In genomic region chr4:73420615-73421014, GRCh38 we compare ENCODE assay signal across 1 cellular context.
TF ChIP-seq lines count a peak whose summit lies in the region.

No MANE protein-coding gene starts in this region.

TF ChIP-seq in HepG2, 621 proteins besides CTCF, POLR2A, EP300 and RAD21 (continued from another document and continues in another):
- TF ChIP-seq REST (IDR thresholded peaks at IDR 0.05; ENCODE audit: borderline replicate concordance in 1 of 2, low read depth in 1 of 2, low read length in 2 of 2) (no peak), MEIS2 (CRISPR knock-in tag; IDR thresholded peaks at IDR 0.05) (no peak), HNRNPL (IDR thresholded peaks at IDR 0.05; ENCODE audit: low read depth, low read length) (0 out of 2 replicates have a peak, but pooled peaks have one; percentile 7), MXD4 (CRISPR knock-in tag; IDR thresholded peaks at IDR 0.05) (0 out of 2 replicates have a peak, but pooled peaks have one; percentile 23), BHLHE40 (IDR thresholded peaks at IDR 0.05; ENCODE audit: low read length) (no peak), ZNF326 (CRISPR knock-in tag; IDR thresholded peaks at IDR 0.05; ENCODE audit: borderline replicate concordance) (no peak), XRCC5 (optimal IDR thresholded peaks at IDR 0.05; ENCODE audit: low read length) (no peak), HNF4A (CRISPR knock-in tag; IDR thresholded peaks at IDR 0.05) (no peak), NFKB2 (CRISPR knock-in tag; IDR thresholded peaks at IDR 0.05; ENCODE audit: borderline replicate concordance) (no peak), ZNF607 (CRISPR knock-in tag; IDR thresholded peaks at IDR 0.05; ENCODE audit: borderline replicate concordance) (no peak), ATF7-NPFF (CRISPR knock-in tag; IDR thresholded peaks at IDR 0.05; ENCODE audit: low read depth) (0 out of 2 replicates have a peak, but pooled peaks have one; percentile 39), FOXJ3 (CRISPR knock-in tag; IDR thresholded peaks at IDR 0.05; ENCODE audit: borderline replicate concordance) (no peak), ZFYVE20 (CRISPR knock-in tag; IDR thresholded peaks at IDR 0.05; ENCODE audit: borderline replicate concordance, low read depth) (no peak), ZFY (CRISPR knock-in tag; IDR thresholded peaks at IDR 0.05) (0 out of 2 replicates have a peak, but pooled peaks have one; percentile 13), FOXP4 (CRISPR knock-in tag; IDR thresholded peaks at IDR 0.05) (no peak), TCF7 (IDR thresholded peaks at IDR 0.05; ENCODE audit: low read depth) (no peak), ZNF629 (CRISPR knock-in tag; conservative IDR thresholded peaks at IDR 0.05) (no peak), ZNF678 (CRISPR knock-in tag; IDR thresholded peaks at IDR 0.05) (no peak), DMTF1 (CRISPR knock-in tag; IDR thresholded peaks at IDR 0.05) (no peak), ZFX (CRISPR knock-in tag; IDR thresholded peaks at IDR 0.05; ENCODE audit: low read depth) (no peak), ZNF883 (CRISPR knock-in tag; IDR thresholded peaks at IDR 0.05; ENCODE audit: not compliant biosample characterization) (no peak), NFE2L1 (CRISPR knock-in tag; IDR thresholded peaks at IDR 0.05; ENCODE audit: borderline replicate concordance) (no peak), SSRP1 (CRISPR knock-in tag; IDR thresholded peaks at IDR 0.05) (peak; percentile 95), TSC22D2 (CRISPR knock-in tag; IDR thresholded peaks at IDR 0.05; ENCODE audit: borderline replicate concordance) (no peak), DZIP1 (CRISPR knock-in tag; IDR thresholded peaks at IDR 0.05) (no peak), CC2D1A (CRISPR knock-in tag; IDR thresholded peaks at IDR 0.05) (no peak), CEBPZ (IDR thresholded peaks at IDR 0.05; ENCODE audit: low read length) (no peak), MYNN (CRISPR knock-in tag; IDR thresholded peaks at IDR 0.05; ENCODE audit: low read depth) (no peak), PATZ1 (CRISPR knock-in tag; IDR thresholded peaks at IDR 0.05) (no peak), AGO1 (IDR thresholded peaks at IDR 0.05; ENCODE audit: low read depth, low read length, poor library complexity, severe bottlenecking) (no peak), MBNL3 (CRISPR knock-in tag; conservative IDR thresholded peaks at IDR 0.05) (no peak), EZH2 (conservative IDR thresholded peaks at IDR 0.05; ENCODE audit: low read depth, low read length) (no peak), MNT (IDR thresholded peaks at IDR 0.05) (no peak), ZNF737 (CRISPR knock-in tag; IDR thresholded peaks at IDR 0.05; ENCODE audit: borderline replicate concordance) (no peak), JUN (CRISPR knock-in tag; IDR thresholded peaks at IDR 0.05) (no peak), CENPBD1 (CRISPR knock-in tag; IDR thresholded peaks at IDR 0.05; ENCODE audit: borderline replicate concordance, low read depth) (no peak), IRF2 (CRISPR knock-in tag; IDR thresholded peaks at IDR 0.05) (0 out of 2 replicates have a peak, but pooled peaks have one; percentile 34), ZNF446 (CRISPR knock-in tag; IDR thresholded peaks at IDR 0.05) (no peak)
